ENCODE assay signal across 29 cellular contexts in genomic region chr6:52251113-52251512, GRCh38. TPM values are rescaled to one million over a fixed set of nuclear protein-coding genes. Genes with fewer than 3 reads are reported as not detected.
"Had no signal": no experiment of that assay in that cellular context is flagged by ENCODE, and none has a peak within 500 bp of the region (broad histone marks: within the 10 kb centered on the region; RNA-seq: fewer than 3 reads in every experiment).

No MANE protein-coding gene starts in this region.

- H3K9me3 Mint-ChIP-seq: activated CD4-positive, alpha-beta memory T cell treated with anti-CD3 and anti-CD28 coated beads, Interleukin-2, amount 10 ng/mL, durations not matched to agents 7 days and 5 days; activated CD4-positive, alpha-beta T cell treated with anti-CD3 and anti-CD28 coated beads, Interleukin-2, amount 10 ng/mL, durations not matched to agents 7 days and 5 days; activated T-cell treated with anti-CD3 and anti-CD28 coated beads, Interleukin-2, amount 50 U/mL, for 4 hours; T-helper 1 cell treated with Interleukin-12 subunit alpha and Interleukin-12 subunit beta and Interleukin-4 antibody, amounts not matched to agents 30 μg/mL and 1 μg/mL, for 36 hours; T-helper 2 cell treated with Interferon-gamma antibody and Interleukin-4, amounts not matched to agents 5 μg/mL and 100 μg/mL, for 36 hours had no signal

- H3K9ac ChIP-seq: SK-N-SH had no signal

- H3K4me1 ChIP-seq: adrenal gland, body of pancreas, breast epithelium, SJSA1 had no signal

- H3K36me3 ChIP-seq: adrenal gland, breast epithelium, Peyer's patch, SJSA1 had no signal

- H3K27ac Mint-ChIP-seq: activated CD4-positive, alpha-beta memory T cell treated with anti-CD3 and anti-CD28 coated beads, Interleukin-2, amount 10 ng/mL, durations not matched to agents 7 days and 5 days; activated CD4-positive, alpha-beta T cell treated with anti-CD3 and anti-CD28 coated beads, Interleukin-2, amount 10 ng/mL, durations not matched to agents 7 days and 5 days; activated naive CD8-positive, alpha-beta T cell treated with anti-CD3 and anti-CD28 coated beads, Interleukin-2, amount 10 ng/mL, durations not matched to agents 7 days and 5 days; T-helper 1 cell treated with Interleukin-12 subunit alpha and Interleukin-12 subunit beta and Interleukin-4 antibody, amounts not matched to agents 30 μg/mL and 1 μg/mL, for 36 hours; T-helper 2 cell treated with Interferon-gamma antibody and Interleukin-4, amounts not matched to agents 5 μg/mL and 100 μg/mL, for 36 hours had no signal

- H3K4me2 ChIP-seq: SK-N-SH had no signal

- DNase-seq: activated CD4-positive, alpha-beta memory T cell treated with anti-CD3 and anti-CD28 coated beads, Interleukin-2, amount 10 ng/mL, durations not matched to agents 7 days and 5 days; activated CD4-positive, alpha-beta T cell treated with anti-CD3 and anti-CD28 coated beads, Interleukin-2, amount 10 ng/mL, durations not matched to agents 7 days and 5 days; activated effector memory CD4-positive, alpha-beta T cell treated with anti-CD3 and anti-CD28 coated beads, Interleukin-2, amount 50 U/mL, for 16 hours; activated naive CD4-positive, alpha-beta T cell; activated naive CD4-positive, alpha-beta T cell treated with anti-CD3 and anti-CD28 coated beads, Interleukin-2, amount 50 U/mL, for 16 hours; activated naive CD8-positive, alpha-beta T cell treated with anti-CD3 and anti-CD28 coated beads, Interleukin-2, amount 10 ng/mL, durations not matched to agents 7 days and 5 days; activated T-cell treated with anti-CD3 and anti-CD28 coated beads, Interleukin-2, amount 50 U/mL, for 4 hours; adrenal gland; body of pancreas; Karpas-422; NCI-H1092; NCI-H1436 treated with DMSO at 0.1 percent for 48 hours; NCI-H1694 treated with DMSO at 0.1 percent for 48 hours; NCI-H2029; NCI-H345; NCI-H524 treated with DMSO at 0.1 percent for 48 hours; PC-3; Peyer's patch; RPMI8226; SHP77 treated with DMSO at 0.1 percent for 48 hours; SK-N-SH had no signal

- H3K9me3 ChIP-seq: adrenal gland, body of pancreas, breast epithelium, Peyer's patch, SJSA1, SK-N-SH had no signal

- H3K36me3 Mint-ChIP-seq: activated naive CD8-positive, alpha-beta T cell treated with anti-CD3 and anti-CD28 coated beads, Interleukin-2, amount 10 ng/mL, durations not matched to agents 7 days and 5 days had no signal

- H3K27ac ChIP-seq: adrenal gland, body of pancreas, breast epithelium, Peyer's patch, SJSA1 had no signal

- H3K4me3 ChIP-seq: adrenal gland, body of pancreas, breast epithelium, Peyer's patch, SJSA1 had no signal

- H3K4me3 Mint-ChIP-seq: activated CD4-positive, alpha-beta memory T cell treated with anti-CD3 and anti-CD28 coated beads, Interleukin-2, amount 10 ng/mL, durations not matched to agents 7 days and 5 days; activated CD4-positive, alpha-beta T cell treated with anti-CD3 and anti-CD28 coated beads, Interleukin-2, amount 10 ng/mL, durations not matched to agents 7 days and 5 days; activated naive CD8-positive, alpha-beta T cell treated with anti-CD3 and anti-CD28 coated beads, Interleukin-2, amount 10 ng/mL, durations not matched to agents 7 days and 5 days; activated T-cell treated with anti-CD3 and anti-CD28 coated beads, Interleukin-2, amount 50 U/mL, for 4 hours; T-helper 1 cell treated with Interleukin-12 subunit alpha and Interleukin-12 subunit beta and Interleukin-4 antibody, amounts not matched to agents 30 μg/mL and 1 μg/mL, for 36 hours; T-helper 2 cell treated with Interferon-gamma antibody and Interleukin-4, amounts not matched to agents 5 μg/mL and 100 μg/mL, for 36 hours had no signal

- H3K27me3 ChIP-seq: adrenal gland, body of pancreas, breast epithelium, Peyer's patch had no signal

- ATAC-seq: activated T-cell treated with anti-CD3 and anti-CD28 coated beads, Interleukin-2, amount 50 U/mL, for 4 hours; body of pancreas; PC-3 had no signal

RNA-seq across cellular contexts. Expression of gene IL17F, which starts 6.8 kb away (rescaled TPM):
- total RNA-seq: activated naive CD8-positive, alpha-beta T cell treated with anti-CD3 and anti-CD28 coated beads, Interleukin-2, amount 10 ng/mL, durations not matched to agents 7 days and 5 days; adrenal gland; astrocyte; body of pancreas; breast epithelium; cardiac septum; MCF 10A; NCI-H460; PC-3; Peyer's patch; SJSA1 had no signal
